ENCODE assay signal across 1 cellular context in the genomic region with DNA sequence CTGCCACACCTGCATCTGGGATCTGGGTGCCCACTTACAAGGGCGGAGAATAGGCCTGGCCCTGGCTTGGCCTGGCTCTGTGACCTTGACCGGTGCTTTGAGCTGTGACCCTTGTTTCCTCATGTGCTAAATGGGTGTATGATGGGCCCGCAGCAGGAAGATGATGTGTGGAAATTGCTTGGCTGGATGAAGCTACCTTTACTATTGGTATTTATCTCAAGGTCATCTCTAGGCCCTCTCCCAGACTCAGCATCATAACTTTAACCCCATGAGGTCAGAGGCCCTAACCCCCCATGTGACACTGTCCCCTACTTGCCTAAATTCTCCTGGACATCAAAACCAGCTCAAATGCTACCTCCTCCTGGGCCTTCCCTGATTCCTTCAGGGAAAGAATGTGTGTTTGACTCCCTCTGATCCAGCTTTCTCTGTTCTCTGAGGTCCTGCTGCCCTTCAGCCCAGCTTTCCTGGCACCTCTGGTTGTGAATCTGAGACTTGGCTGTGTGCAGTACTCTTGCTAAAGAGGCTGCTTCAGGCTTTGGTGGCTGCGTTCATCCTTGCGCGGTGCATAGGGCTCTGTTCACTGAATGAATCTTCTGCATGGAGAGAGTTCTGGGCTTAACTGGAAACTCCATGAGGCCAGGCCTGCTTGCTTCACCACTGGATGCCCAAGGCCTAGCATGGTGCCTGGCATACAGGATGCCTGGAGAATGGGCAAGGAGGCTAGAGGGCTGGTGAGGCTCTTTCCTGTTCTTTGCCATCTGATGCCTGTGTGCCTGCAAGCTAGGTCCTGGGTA.
TF ChIP-seq lines count a peak whose summit lies in the region.

No MANE protein-coding gene starts in this region.

TF ChIP-seq in K562, 482 proteins besides CTCF, POLR2A, EP300 and RAD21:
- TF ChIP-seq ZNF316 (IDR thresholded peaks at IDR 0.05) (peak; percentile 87), ATF7 (IDR thresholded peaks at IDR 0.05) (no peak), ESRRA (IDR thresholded peaks at IDR 0.05; ENCODE audit: borderline replicate concordance, low read depth) (peak; percentile 75), TRIM24 (IDR thresholded peaks at IDR 0.05) (0 out of 4 replicates have a peak, but pooled peaks of 1 of the 2 experiments have one; percentile 33), EGR1 (conservative IDR thresholded peaks at IDR 0.05) (no peak), NCOA1 (IDR thresholded peaks at IDR 0.05; ENCODE audit: low read depth) (no peak), CBX1 (IDR thresholded peaks at IDR 0.05; ENCODE audit: low read depth) (0 out of 2 replicates have a peak, but pooled peaks have one; percentile 3), TRIM28 (IDR thresholded peaks at IDR 0.05) (peak; percentile 75), ETV1 (tag; conservative IDR thresholded peaks at IDR 0.05; ENCODE audit: low read depth) (no peak), THRAP3 (IDR thresholded peaks at IDR 0.05; ENCODE audit: borderline replicate concordance) (no peak), SRSF7 (optimal IDR thresholded peaks at IDR 0.05; ENCODE audit: low read depth, low read length) (no peak)
